ENCODE assay signal across 17 cellular contexts in genomic region chr7:80922254-80923049, GRCh38. TPM values are rescaled to one million over a fixed set of nuclear protein-coding genes. Genes with fewer than 3 reads are reported as not detected.
A peak's percentile ranks its signal among the peaks of the same experiment; 100 is the strongest.
DNase-seq lines count a peak whose midpoint lies in the region; ATAC-seq, FAIRE-seq and TF ChIP-seq lines count a peak whose summit lies in the region.
"Had no signal": no experiment of that assay in that cellular context is flagged by ENCODE, and none has a peak within 500 bp of the region (broad histone marks: within the 10 kb centered on the region; RNA-seq: fewer than 3 reads in every experiment).

No MANE protein-coding gene starts in this region.

- 81% methylated on average over 5 of the region's 5 CpGs for WGBS in A549 (ENCODE audit: missing lambda C conversion rate)
- 14% methylated on average over 5 of the region's 5 CpGs for WGBS in K562 (ENCODE audit: insufficient coverage, low coverage, missing lambda C conversion rate)
- 45% methylated on average over 5 of the region's 5 CpGs for WGBS in HepG2 (ENCODE audit: low lambda C conversion rate)

- TF ChIP-seq POLR2A in A549 (IDR thresholded peaks at IDR 0.05; ENCODE audit: low read length) (no peak), K562 (conservative IDR thresholded peaks at IDR 0.05) (no peak), HepG2 (IDR thresholded peaks at IDR 0.05; ENCODE audit: insufficient read depth in 1 of 2, low read depth in 2 of 2, low read length in 2 of 2) (no peak)

- H3K4me3 ChIP-seq in A549: no peak overlapping the region
- no peak overlapping the region for H3K4me3 ChIP-seq in K562
- no peak overlapping the region for H3K4me3 ChIP-seq in neural cell (ENCODE audit: low read length)
- H3K4me3 ChIP-seq in HepG2 (replicated peaks in 1 of 3; ENCODE audit: insufficient read depth in 1 of 3, low read depth in 2 of 3, low read length in 3 of 3): no peak overlapping the region

- CTCF ChIA-PET in A549 (lab: Yijun Ruan, JAX): interaction anchor here (1.6 to 5.6 kb wide), 4 partner anchors 18 to 548 kb away, joined by 3 to 63 read pairs (median 6); no protein-coding TSS in a partner anchor
- CTCF ChIA-PET in K562 (lab: Yijun Ruan, JAX; ENCODE audit: low intra/inter-chr PET ratio): no interaction called here
- CTCF ChIA-PET in HepG2 (lab: Yijun Ruan, JAX; ENCODE audit: low intra/inter-chr PET ratio, low total read pairs): no interaction called here

- H3K27ac ChIP-seq in A549 (peak overlapping the region; percentile 24 to 68; a peak in 4 of 6 replicates), K562 (ENCODE audit: extremely low read depth, low read depth, low read length) (no peak overlapping the region), neural cell (ENCODE audit: low read length) (peak overlapping the region; percentile 52), HepG2 (ENCODE audit: extremely low read length, insufficient read depth, low read length) (no peak overlapping the region)

- no peaks in the 10 kb centered on the region for H3K36me3 ChIP-seq in K562 (ENCODE audit: control insufficient read depth, insufficient read depth, low read length)
- H3K36me3 ChIP-seq in neural cell (ENCODE audit: insufficient read depth, low read length): no peaks in the 10 kb centered on the region
- no peaks in the 10 kb centered on the region for H3K36me3 ChIP-seq in HepG2 (replicated peaks in 1 of 2; ENCODE audit: control insufficient read depth in 1 of 2, insufficient read depth in 2 of 2, low read length in 2 of 2)

- no TSS peak for BruUV-seq in K562 (replicated peaks; lab: Mats Ljungman, UMichigan)
- no TSS peak for BruUV-seq in HepG2 (replicated peaks; lab: Mats Ljungman, UMichigan)

- H3K4me1 ChIP-seq in A549 (peaks cover 31% of the 10 kb centered on the region), K562 (replicated peaks in 1 of 2; ENCODE audit: control insufficient read depth in 2 of 2, insufficient read depth in 2 of 2, low read length in 2 of 2) (peaks cover 0 to 6% of the 10 kb centered on the region in 2 experiments; a peak in 2 of 5 replicates), HepG2 (ENCODE audit: insufficient read depth, low read length) (peaks cover 23% of the 10 kb centered on the region)

- ATAC-seq in A549 (no peak), K562 (no peak), HepG2 (no peak)
- ATAC-seq: activated CD8-positive, alpha-beta T cell treated with anti-CD3 and anti-CD28 coated beads for 36 hours; CD8-positive, alpha-beta T cell had no signal

- H3K9me2 ChIP-seq in neural cell (ENCODE audit: insufficient read depth, low read length): no peaks in the 10 kb centered on the region

- in situ Hi-C loops in K562 (cut with MboI): loop anchor here (25.0 kb wide), 1 partner anchor 540 kb away; no protein-coding TSS in a partner anchor
- in situ Hi-C loops in HepG2 (cut with HindIII; ENCODE audit: extremely low pct_ligation_motif_present, low pct_unique_long_range_greater_than_20kb): loop anchor here (10.0 to 25.0 kb wide), 2 partner anchors 332 to 540 kb away; no protein-coding TSS in a partner anchor

- H3K9me1 ChIP-seq in K562 (ENCODE audit: control insufficient read depth, insufficient read depth, low read length): no peaks in the 10 kb centered on the region

- POLR2A ChIA-PET in A549 (lab: Yijun Ruan, JAX) (no interaction called here), K562 (lab: Yijun Ruan, JAX) (no interaction called here), HepG2 (lab: Yijun Ruan, JAX) (no interaction called here)

- H3K27me3 ChIP-seq in K562 (ENCODE audit: control insufficient read depth in 2 of 2, insufficient read depth in 2 of 2, low read length in 2 of 2) (no peaks in the 10 kb centered on the region), neural cell (ENCODE audit: insufficient read depth, low read depth, low read length) (no peaks in the 10 kb centered on the region), HepG2 (ENCODE audit: control insufficient read depth in 1 of 2, insufficient read depth in 2 of 2, low read length in 2 of 2) (peaks cover 0 to 10% of the 10 kb centered on the region in 2 experiments; a peak in 2 of 5 replicates)

- peaks cover 9% of the 10 kb centered on the region; the same call in 1 of the 3 replicates for H3K9me3 ChIP-seq in A549
- no peaks in the 10 kb centered on the region for H3K9me3 ChIP-seq in K562 (replicated peaks; ENCODE audit: control insufficient read depth, insufficient read depth, low read depth, low read length)
- H3K9me3 ChIP-seq in neural cell (ENCODE audit: low read length): no peaks in the 10 kb centered on the region
- H3K9me3 ChIP-seq in HepG2 (ENCODE audit: low read length): no peaks in the 10 kb centered on the region

- TF ChIP-seq CTCF in A549 (IDR thresholded peaks at IDR 0.05) (no peak), K562 (IDR thresholded peaks at IDR 0.05 in 2 of 3, conservative IDR thresholded peaks at IDR 0.05 in 1 of 3; ENCODE audit: insufficient read depth in 2 of 3, low read depth in 1 of 3, low read length in 3 of 3) (no peak), neural cell (IDR thresholded peaks at IDR 0.05; ENCODE audit: poor library complexity, severe bottlenecking) (no peak), HepG2 (CRISPR knock-in tag; IDR thresholded peaks at IDR 0.05) (no peak)

- no peak for TF ChIP-seq EP300 in A549 (IDR thresholded peaks at IDR 0.05)
- TF ChIP-seq EP300 in K562 (IDR thresholded peaks at IDR 0.05; ENCODE audit: low read length): no peak
- no peak for TF ChIP-seq EP300 in neural cell (conservative IDR thresholded peaks at IDR 0.05; ENCODE audit: poor library complexity, severe bottlenecking)
- no peak for TF ChIP-seq EP300 in HepG2 (IDR thresholded peaks at IDR 0.05; ENCODE audit: low read depth in 2 of 2, low read length in 2 of 2)
- no peak for TF ChIP-seq EP300 in HepG2 (CRISPR knock-in tag; IDR thresholded peaks at IDR 0.05; ENCODE audit: borderline replicate concordance)

- no peak for DNase-seq in A549 (ENCODE audit: low read depth in 1 of 2, low spot score in 1 of 2)
- peak; percentile 96 for DNase-seq in HT-29 (ENCODE audit: low spot score)
- DNase-seq in K562 (ENCODE audit: extremely low read depth in 1 of 4, low spot score in 3 of 4): no peak
- no peak for DNase-seq in HepG2 (ENCODE audit: low spot score)
- DNase-seq in NCI-H1694 treated with DMSO at 0.1 percent for 48 hours (lab: John Stamatoyannopoulos, UW): no peak
- DNase-seq in SW 1271 (lab: John Stamatoyannopoulos, UW): no peak
- DNase-seq in NCI-H1105 (lab: John Stamatoyannopoulos, UW): no peak
- DNase-seq: activated CD4-positive, CD25-positive, alpha-beta regulatory T cell; activated CD8-positive, alpha-beta T cell treated with anti-CD3 and anti-CD28 coated beads for 36 hours; activated naive CD4-positive, alpha-beta T cell treated with anti-CD3 and anti-CD28 coated beads for 36 hours; activated T-cell treated with anti-CD3 and anti-CD28 coated beads, Interleukin-2, amount 50 U/mL, for 24 hours; anterior cingulate cortex; CD8-positive, alpha-beta T cell; H9; hippocampal formation; T-helper 2 cell had no signal

- H4K20me1 ChIP-seq in K562 (replicated peaks; ENCODE audit: control insufficient read depth, insufficient read depth, low read length) (no peaks in the 10 kb centered on the region), neural cell (ENCODE audit: insufficient read depth) (no peaks in the 10 kb centered on the region), HepG2 (ENCODE audit: insufficient read depth, low read length) (no peaks in the 10 kb centered on the region)

- no peaks in the 10 kb centered on the region for H3F3A ChIP-seq in neural cell (ENCODE audit: insufficient read depth, low read length, poor library complexity, severe bottlenecking)

- intact Hi-C loops in K562 (cut with micrococcal nuclease) (loop anchor here (5.0 kb wide), 1 partner anchor 335 kb away; no protein-coding TSS in a partner anchor), HepG2 (cut with micrococcal nuclease; ENCODE audit: unreplicated experiment) (loop anchor here (10.0 kb wide), 1 partner anchor 552 kb away; no protein-coding TSS in a partner anchor)

- H2AFZ ChIP-seq in K562 (ENCODE audit: low read depth, low read length) (no peak overlapping the region), neural cell (ENCODE audit: low read depth, low read length) (no peak overlapping the region), HepG2 (ENCODE audit: low read length) (no peak overlapping the region)

- H3K79me2 ChIP-seq in K562 (ENCODE audit: control insufficient read depth, insufficient read depth, low read length) (no peaks in the 10 kb centered on the region), neural cell (replicated peaks; ENCODE audit: insufficient read depth, low read length) (peaks cover 21% of the 10 kb centered on the region), HepG2 (ENCODE audit: insufficient read depth, low read length) (no peaks in the 10 kb centered on the region)

- no peak overlapping the region for H3K4me2 ChIP-seq in A549
- no peak overlapping the region for H3K4me2 ChIP-seq in K562 (ENCODE audit: insufficient read depth, low read length)
- no peak overlapping the region for H3K4me2 ChIP-seq in neural cell (ENCODE audit: low read length)
- H3K4me2 ChIP-seq in HepG2 (ENCODE audit: low read depth, low read length): no peak overlapping the region

- H3K9ac ChIP-seq in K562 (ENCODE audit: insufficient read depth in 1 of 2, low read depth in 2 of 2, low read length in 2 of 2) (no peak overlapping the region), neural cell (ENCODE audit: low read length) (no peak overlapping the region), HepG2 (ENCODE audit: insufficient read depth, low read depth, low read length) (no peak overlapping the region)

- TF ChIP-seq RAD21 in A549 (conservative IDR thresholded peaks at IDR 0.05 in 1 of 2, IDR thresholded peaks at IDR 0.05 in 1 of 2): no peak
- TF ChIP-seq RAD21 in K562 (CRISPR knock-in tag; conservative IDR thresholded peaks at IDR 0.05 in 1 of 2, IDR thresholded peaks at IDR 0.05 in 1 of 2): no peak
- no peak for TF ChIP-seq RAD21 in neural cell (conservative IDR thresholded peaks at IDR 0.05)
- no peak for TF ChIP-seq RAD21 in HepG2 (CRISPR knock-in tag; IDR thresholded peaks at IDR 0.05)

- peak; percentile 78 for FAIRE-seq in A549 (lab: Jason Lieb, UNC)
- FAIRE-seq in K562 (lab: Jason Lieb, UNC): no peak
- no peak for FAIRE-seq in HepG2 (lab: Jason Lieb, UNC)

RNA-seq across cellular contexts. Expression of gene SEMA3C, which starts 3.6 kb away (rescaled TPM):
- polyA plus RNA-seq in A549 (2011; rRNA removed): 208 and 212 TPM in 2 replicates
- 38.1 and 39.8 TPM in 2 replicates for polyA plus RNA-seq in A549 (2012; cell fraction: cytosol; rRNA removed)
- polyA plus RNA-seq in A549 (2012; cell fraction: nucleus; rRNA removed): 42.9 and 51.9 TPM in 2 replicates
- polyA plus RNA-seq in A549 (2017; fragmentation: RNase III; extraction: RNeasy Plus Mini Kit Qiagen cat#74134 plus additional on column Dnase treatment): 78.1 to 79.2 TPM (median 78.2 TPM) in 3 replicates
- 300 and 317 TPM in 2 replicates for polyA minus RNA-seq in A549 (2011; rRNA and poly(A)+ RNA removed)
- total RNA-seq in HT-29 (2014; rRNA removed; shearing (Covaris generic)): 57.8 and 79.6 TPM in 2 replicates
- total RNA-seq in K562 (2011; cell fraction: chromatin; rRNA removed; ENCODE audit: low replicate concordance): not detected in 2 replicates
- total RNA-seq in K562 (2011; cell fraction: nucleolus; rRNA removed): not detected in 2 replicates
- not detected in 2 replicates for total RNA-seq in K562 (2011; cell fraction: nucleoplasm; rRNA removed)
- 0.04 and 0.09 TPM in 2 replicates for total RNA-seq in K562 (2014; rRNA removed)
- total RNA-seq in K562 (2014; rRNA removed; fragmentation: Illumina TruSeq; extraction: Trizol): 0.18 and 0.19 TPM in 2 replicates
- total RNA-seq in K562 (2015; rRNA removed; fragmentation: Illumina TruSeq; extraction: Trizol): 0.36 and 0.38 TPM in 2 replicates
- 0.16 TPM in 2 replicates for total RNA-seq in K562 (2021)
- not detected in 2 replicates for polyA plus RNA-seq in K562 (2011; rRNA removed)
- not detected in 2 replicates for polyA plus RNA-seq in K562 (2011; cell fraction: cytosol; rRNA removed)
- not detected in 2 replicates for polyA plus RNA-seq in K562 (2011; cell fraction: nucleus; rRNA removed)
- polyA plus RNA-seq in K562 (2012): 0.04 and 0.06 TPM in 2 replicates
- 0.04 and 0.08 TPM in 2 replicates for polyA plus RNA-seq in K562 (2014; fragmentation: Illumina TruSeq; extraction: Trizol)
- polyA plus RNA-seq in K562 (2014; fragmentation: Nextera tagmentation; extraction: Ambion mirVana): under 1 TPM in 1 of 2 experiments, not detected in 1; 0.04 TPM
- not detected in 2 replicates for polyA plus RNA-seq in K562 (2014; rRNA removed)
- not detected in 2 replicates for polyA minus RNA-seq in K562 (2011; rRNA and poly(A)+ RNA removed)
- not detected in 2 replicates for polyA minus RNA-seq in K562 (2011; cell fraction: cytosol; rRNA and poly(A)+ RNA removed)
- not detected in 2 replicates for polyA minus RNA-seq in K562 (2011; cell fraction: nucleus; rRNA and poly(A)+ RNA removed)
- 377 and 386 TPM in 2 replicates for polyA plus RNA-seq in neural cell
- polyA minus RNA-seq in neural cell: 978 and 1,090 TPM in 2 replicates
- total RNA-seq in HepG2 (2016; rRNA removed; fragmentation: Illumina TruSeq; extraction: Trizol): 0.13 TPM in 1 of 2 replicates, not detected in the other
- 0.09 TPM in 1 of 2 replicates, not detected in the other for total RNA-seq in HepG2 (2016; cell fraction: cytosol; rRNA removed; fragmentation: Illumina TruSeq; extraction: Trizol; ENCODE audit: low read depth)
- 0.13 TPM in 1 of 2 replicates, not detected in the other for total RNA-seq in HepG2 (2016; cell fraction: insoluble cytoplasmic fraction; rRNA removed; fragmentation: Illumina TruSeq; extraction: Trizol)
- total RNA-seq in HepG2 (2016; cell fraction: membrane; rRNA removed; fragmentation: Illumina TruSeq; extraction: Trizol): not detected in 2 replicates
- not detected in 2 replicates for total RNA-seq in HepG2 (2016; cell fraction: nucleus; rRNA removed; fragmentation: Illumina TruSeq; extraction: Trizol)
- polyA plus RNA-seq in HepG2 (2011; rRNA removed): 0.05 and 0.08 TPM in 2 replicates
- 0.01 TPM in 1 of 2 replicates, not detected in the other for polyA plus RNA-seq in HepG2 (2011; cell fraction: cytosol; rRNA removed)
- 0.03 TPM in 1 of 2 replicates, not detected in the other for polyA plus RNA-seq in HepG2 (2011; cell fraction: nucleus; rRNA removed)
- not detected in 2 replicates for polyA plus RNA-seq in HepG2 (2012)
- not detected in 2 replicates for polyA plus RNA-seq in HepG2 (2016; cell fraction: cytosol; fragmentation: Illumina TruSeq; extraction: Trizol; ENCODE audit: low read depth)
- 0.21 TPM in 1 of 2 replicates, not detected in the other for polyA plus RNA-seq in HepG2 (2016; cell fraction: insoluble cytoplasmic fraction; fragmentation: Illumina TruSeq; extraction: Trizol; ENCODE audit: low read depth)
- not detected in 2 replicates for polyA plus RNA-seq in HepG2 (2016; cell fraction: membrane; fragmentation: Illumina TruSeq; extraction: Trizol; ENCODE audit: low read depth)
- polyA plus RNA-seq in HepG2 (2016; cell fraction: nucleus; fragmentation: Illumina TruSeq; extraction: Trizol; ENCODE audit: insufficient read depth, low read depth): 0.11 and 0.19 TPM in 2 replicates
- polyA minus RNA-seq in HepG2 (2011; rRNA and poly(A)+ RNA removed; ENCODE audit: low replicate concordance): 7.6 TPM in 1 of 2 replicates, not detected in the other
- not detected in 2 replicates for polyA minus RNA-seq in HepG2 (2011; cell fraction: cytosol; rRNA and poly(A)+ RNA removed)
- 0.12 and 0.13 TPM in 2 replicates for polyA minus RNA-seq in HepG2 (2011; cell fraction: nucleus; rRNA and poly(A)+ RNA removed)
- total RNA-seq: activated CD8-positive, alpha-beta T cell treated with anti-CD3 and anti-CD28 coated beads for 36 hours; activated naive CD4-positive, alpha-beta T cell treated with anti-CD3 and anti-CD28 coated beads for 36 hours; CD8-positive, alpha-beta T cell had no signal

Comparison
In these comparisons a context has a peak if more than half of its experiments do, and no peak if none do; other contexts are left out.
1. H3K27ac ChIP-seq: peak in A549 (2 of 2) and neural cell (single experiment); none in K562 (single experiment) and HepG2 (single experiment).
2. RNA of gene SEMA3C, which starts 3.6 kb away (polyA plus RNA-seq): 377 to 386 TPM in neural cell and 38.1 to 212 TPM in A549; 0.01 to 0.21 TPM in HepG2 and 0.04 to 0.08 TPM in K562; every median in the first group is over 10 times any median in the second.